ENCODE assay signal across 14 cellular contexts in the genomic region with DNA sequence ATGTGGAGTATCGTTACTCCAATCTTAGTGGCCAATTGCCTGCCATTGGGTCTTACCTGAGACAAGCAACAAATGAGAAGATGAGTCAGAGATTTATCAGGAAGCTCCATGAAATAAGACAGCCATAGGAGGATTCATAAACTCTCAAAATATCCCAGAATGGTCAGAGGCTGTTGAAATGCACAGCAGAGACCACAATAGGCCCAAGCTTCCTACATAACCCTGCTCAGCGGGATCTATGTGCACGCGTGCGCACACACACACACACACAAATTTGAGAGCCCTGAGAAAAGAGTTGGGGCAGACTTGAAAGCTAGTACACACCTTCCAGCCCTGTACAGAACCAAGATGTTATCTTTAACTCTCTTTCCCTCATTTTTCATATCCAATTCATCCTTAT. TPM values are rescaled to one million over a fixed set of nuclear protein-coding genes. Genes with fewer than 3 reads are reported as not detected.
A peak's percentile ranks its signal among the peaks of the same experiment; 100 is the strongest.
DNase-seq lines count a peak whose midpoint lies in the region; ATAC-seq and TF ChIP-seq lines count a peak whose summit lies in the region.
"Had no signal": no experiment of that assay in that cellular context is flagged by ENCODE, and none has a peak within 500 bp of the region (broad histone marks: within the 10 kb centered on the region; RNA-seq: fewer than 3 reads in every experiment).

No MANE protein-coding gene starts in this region.

- intact Hi-C loops in left ventricle myocardium inferior (cut with micrococcal nuclease): no loop called here
- intact Hi-C loops in right cardiac atrium (cut with DNase I): no loop called here
- intact Hi-C loops in body of pancreas (cut with DNase I): no loop called here

- H3K27ac ChIP-seq in left ventricle myocardium inferior (replicated peaks): peak overlapping the region; percentile 73
- H3K27ac ChIP-seq in right cardiac atrium (ENCODE audit: low read length): no peak overlapping the region
- peak overlapping the region; percentile 29 for H3K27ac ChIP-seq in RWPE2 (ENCODE audit: poor library complexity, severe bottlenecking)
- H3K27ac ChIP-seq in body of pancreas: peak overlapping the region in 1 of 4 donors; percentile 26
- H3K27ac ChIP-seq: right lobe of liver had no signal

- no peak overlapping the region for H3K4me3 ChIP-seq in left ventricle myocardium inferior
- H3K4me3 ChIP-seq in right cardiac atrium (ENCODE audit: low read length): no peak overlapping the region
- no peak overlapping the region for H3K4me3 ChIP-seq in RWPE2 (ENCODE audit: severe bottlenecking)
- H3K4me3 ChIP-seq in fibroblast of mammary gland (ENCODE audit: control insufficient read depth, low read depth, low read length): no peak overlapping the region
- no peak overlapping the region for H3K4me3 ChIP-seq in body of pancreas
- H3K4me3 ChIP-seq: right lobe of liver, tibial nerve had no signal

- POLR2A ChIA-PET in HEK293T (lab: Yijun Ruan, JAX): interaction anchor here (0.8 to 1.7 kb wide), 3 partner anchors 8 to 25 kb away, joined by 3 to 5 read pairs (median 4); partner anchors contain the start of genes UIMC1 and ZNF346

- WGBS in right cardiac atrium: 92% methylated on average over 5 of the region's 5 CpGs
- WGBS in body of pancreas, 2 donors: 87 to 95% methylated on average over 5 of the region's 5 CpGs

- no peak for TF ChIP-seq POLR2A in body of pancreas (IDR thresholded peaks at IDR 0.05)

- H3K9me3 ChIP-seq in left ventricle myocardium inferior (replicated peaks): peaks cover 20% of the 10 kb centered on the region
- H3K9me3 ChIP-seq in right cardiac atrium (ENCODE audit: control insufficient read depth, low read length): no peaks in the 10 kb centered on the region
- H3K9me3 ChIP-seq in RWPE2 (ENCODE audit: severe bottlenecking): no peaks in the 10 kb centered on the region
- H3K9me3 ChIP-seq in body of pancreas: no peaks in the 10 kb centered on the region
- H3K9me3 ChIP-seq: right lobe of liver had no signal

- DNase-seq in left ventricle myocardium inferior (no peak), right cardiac atrium (no peak), RWPE2 (ENCODE audit: low spot score) (no peak), fibroblast of mammary gland (ENCODE audit: low read depth) (peak; percentile 11), GM13976 (ENCODE audit: low spot score) (no peak), HEK293T (ENCODE audit: extremely low spot score) (no peak), NCI-H82 treated with DMSO at 0.1 percent for 48 hours (lab: John Stamatoyannopoulos, UW; ENCODE audit: unreplicated experiment) (no peak), body of pancreas (no peak)
- DNase-seq: anterior cingulate cortex, NCI-H1436 treated with DMSO at 0.1 percent for 48 hours, NCI-H748 treated with DMSO at 0.1 percent for 48 hours had no signal

- CTCF ChIA-PET in HEK293T (lab: Yijun Ruan, JAX): interaction anchor here (0.9 kb wide), 1 partner anchor 336 kb away, joined by 4 read pairs; no protein-coding TSS in a partner anchor

- H3K36me3 ChIP-seq in left ventricle myocardium inferior (no peaks in the 10 kb centered on the region), RWPE2 (ENCODE audit: low read depth) (peaks cover 20% of the 10 kb centered on the region), body of pancreas (replicated peaks in 1 of 2; ENCODE audit: insufficient read depth in 1 of 2, low read depth in 2 of 2) (no peaks in the 10 kb centered on the region)
- H3K36me3 ChIP-seq: right lobe of liver had no signal

- TF ChIP-seq CTCF in left ventricle myocardium inferior (IDR thresholded peaks at IDR 0.05; ENCODE audit: borderline replicate concordance) (no peak), RWPE2 (IDR thresholded peaks at IDR 0.05; ENCODE audit: poor library complexity, severe bottlenecking) (no peak), fibroblast of mammary gland (conservative IDR thresholded peaks at IDR 0.05; ENCODE audit: control insufficient read depth, insufficient read depth, low read depth, low read length) (no peak), GM13976 (IDR thresholded peaks at IDR 0.05; ENCODE audit: borderline replicate concordance, control extremely low read depth, extremely low read depth, insufficient read depth, missing control alignments) (no peak), body of pancreas (IDR thresholded peaks at IDR 0.05) (no peak)

- ATAC-seq in right cardiac atrium (no peak), RWPE2 (ENCODE audit: low read depth) (peak; percentile 46; the same call in 2 of the 3 replicates), body of pancreas (no peak)
- ATAC-seq: right lobe of liver, SK-N-SH treated with all-trans-retinoic acid at 6 μM for 48 hours had no signal

- no peaks in the 10 kb centered on the region for H3K27me3 ChIP-seq in left ventricle myocardium inferior (ENCODE audit: low read depth)
- no peaks in the 10 kb centered on the region for H3K27me3 ChIP-seq in right cardiac atrium (ENCODE audit: control insufficient read depth, insufficient read depth)
- no peaks in the 10 kb centered on the region for H3K27me3 ChIP-seq in RWPE2 (ENCODE audit: insufficient read depth, poor library complexity, severe bottlenecking)
- H3K27me3 ChIP-seq in body of pancreas: no peaks in the 10 kb centered on the region
- H3K27me3 ChIP-seq: right lobe of liver, tibial nerve had no signal

- in situ Hi-C loops in GM13976 (cut with MboI; ENCODE audit: low sequenced_read_pairs, unreplicated experiment): no loop called here

- H3K4me1 ChIP-seq in left ventricle myocardium inferior (peaks cover 65% of the 10 kb centered on the region), right cardiac atrium (ENCODE audit: control insufficient read depth, insufficient read depth, low read length) (no peaks in the 10 kb centered on the region), RWPE2 (ENCODE audit: insufficient read depth, poor library complexity, severe bottlenecking) (peaks cover 13% of the 10 kb centered on the region), body of pancreas (peaks cover 40% of the 10 kb centered on the region)

TF ChIP-seq in HEK293T, 16 proteins besides CTCF, POLR2A, EP300 and RAD21:
- TF ChIP-seq HDGF (IDR thresholded peaks at IDR 0.05; ENCODE audit: borderline replicate concordance) (no peak), SP1 (IDR thresholded peaks at IDR 0.05) (no peak), ARNT (IDR thresholded peaks at IDR 0.05) (no peak), FOXM1 (IDR thresholded peaks at IDR 0.05; ENCODE audit: borderline replicate concordance) (no peak), CTBP1 (IDR thresholded peaks at IDR 0.05; ENCODE audit: borderline replicate concordance) (no peak), LEF1 (IDR thresholded peaks at IDR 0.05; ENCODE audit: borderline replicate concordance) (no peak), FOXA1 (IDR thresholded peaks at IDR 0.05) (no peak), BHLHE40 (IDR thresholded peaks at IDR 0.05; ENCODE audit: borderline replicate concordance) (no peak), FOXK2 (IDR thresholded peaks at IDR 0.05) (no peak), SUZ12 (IDR thresholded peaks at IDR 0.05) (no peak), ELF4 (IDR thresholded peaks at IDR 0.05) (no peak), ZNF384 (IDR thresholded peaks at IDR 0.05) (no peak), TARDBP (IDR thresholded peaks at IDR 0.05) (no peak), L3MBTL2 (conservative IDR thresholded peaks at IDR 0.05) (no peak)
- TF ChIP-seq, protein P1, sequence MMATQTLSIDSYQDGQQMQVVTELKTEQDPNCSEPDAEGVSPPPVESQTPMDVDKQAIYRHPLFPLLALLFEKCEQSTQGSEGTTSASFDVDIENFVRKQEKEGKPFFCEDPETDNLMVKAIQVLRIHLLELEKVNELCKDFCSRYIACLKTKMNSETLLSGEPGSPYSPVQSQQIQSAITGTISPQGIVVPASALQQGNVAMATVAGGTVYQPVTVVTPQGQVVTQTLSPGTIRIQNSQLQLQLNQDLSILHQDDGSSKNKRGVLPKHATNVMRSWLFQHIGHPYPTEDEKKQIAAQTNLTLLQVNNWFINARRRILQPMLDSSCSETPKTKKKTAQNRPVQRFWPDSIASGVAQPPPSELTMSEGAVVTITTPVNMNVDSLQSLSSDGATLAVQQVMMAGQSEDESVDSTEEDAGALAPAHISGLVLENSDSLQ (IDR thresholded peaks at IDR 0.05): no peak
TF ChIP-seq in HEK293T: peak in this region for 0.

RNA-seq across cellular contexts. Expression of gene UIMC1, which starts 9.8 kb away (rescaled TPM):
- total RNA-seq in left ventricle myocardium inferior (30.7 TPM), right cardiac atrium (10 to 100 TPM; 27.5 to 37.6 (median 29.9) TPM), body of pancreas (10 to 100 TPM; 19.1 to 27.2 TPM)
- 15.3 TPM for polyA plus RNA-seq in right cardiac atrium

RNA-seq across cellular contexts. Expression of gene ZNF346, which starts 25.7 kb away (rescaled TPM):
- total RNA-seq in left ventricle myocardium inferior (8.5 TPM), right cardiac atrium (10 to 100 TPM; 10.8 to 13.8 (median 11.9) TPM), body of pancreas (10 to 100 TPM; 13.5 to 14.5 TPM)
- 5.5 TPM for polyA plus RNA-seq in right cardiac atrium
